Comparison of ENCODE assay signal across 9 cellular contexts in the genomic region with DNA sequence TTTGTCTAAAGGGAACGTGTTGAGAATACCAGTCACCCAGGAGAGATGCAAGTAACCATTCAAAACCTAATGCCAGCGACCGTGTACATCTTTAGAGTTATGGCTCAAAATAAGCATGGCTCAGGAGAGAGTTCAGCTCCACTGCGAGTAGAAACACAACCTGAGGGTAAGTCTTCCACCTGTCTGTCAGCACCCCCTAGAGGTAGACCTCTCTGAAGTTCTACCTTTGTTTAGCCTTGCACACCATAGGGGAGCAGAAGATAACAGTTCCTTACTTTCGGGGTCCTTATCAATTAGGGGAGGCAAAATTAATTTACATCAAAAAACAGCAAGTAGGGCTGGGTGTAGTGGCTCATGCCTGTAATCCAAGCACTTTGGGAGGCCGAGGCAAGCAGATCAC.
DNase-seq lines count a peak whose midpoint lies in the region; ATAC-seq, FAIRE-seq and TF ChIP-seq lines count a peak whose summit lies in the region.
"Had no signal": no experiment of that assay in that cellular context is flagged by ENCODE, and none has a peak within 500 bp of the region (broad histone marks: within the 10 kb centered on the region; RNA-seq: fewer than 3 reads in every experiment).

No MANE protein-coding gene starts in this region.

- no peak for FAIRE-seq in urothelium cell line (lab: Jason Lieb, UNC)

- no peak overlapping the region for H3K27ac Mint-ChIP-seq in activated naive CD8-positive, alpha-beta T cell treated with anti-CD3 and anti-CD28 coated beads, Interleukin-2, amount 10 ng/mL, durations not matched to agents 7 days and 5 days
- H3K27ac Mint-ChIP-seq in activated naive CD8-positive, alpha-beta T cell treated with anti-CD3 and anti-CD28 coated beads for 36 hours, result no peak overlapping the region
- H3K27ac Mint-ChIP-seq: activated B cell treated with CpG ODN at 0.5 μM for 24 hours had no signal

- H3K4me3 Mint-ChIP-seq in activated naive CD8-positive, alpha-beta T cell treated with anti-CD3 and anti-CD28 coated beads, Interleukin-2, amount 10 ng/mL, durations not matched to agents 7 days and 5 days, result no peak overlapping the region
- no peak overlapping the region for H3K4me3 Mint-ChIP-seq in activated naive CD8-positive, alpha-beta T cell treated with anti-CD3 and anti-CD28 coated beads for 36 hours
- H3K4me3 Mint-ChIP-seq: activated B cell treated with CpG ODN at 0.5 μM for 24 hours had no signal

- peak; percentile 53 for TF ChIP-seq CTCF in epithelial cell of esophagus (IDR thresholded peaks at IDR 0.05; ENCODE audit: insufficient read depth, low read depth, low read length, missing control alignments)

- POLR2A ChIA-PET in activated naive CD8-positive, alpha-beta T cell treated with anti-CD3 and anti-CD28 coated beads, Interleukin-2, amount 10 ng/mL, durations not matched to agents 7 days and 5 days (lab: Charles Lee), result no interaction called here

- no peak for DNase-seq in activated naive CD8-positive, alpha-beta T cell treated with anti-CD3 and anti-CD28 coated beads, Interleukin-2, amount 10 ng/mL, durations not matched to agents 7 days and 5 days
- no peak for DNase-seq in activated naive CD8-positive, alpha-beta T cell treated with anti-CD3 and anti-CD28 coated beads for 36 hours
- DNase-seq in NCI-H460 (ENCODE audit: extremely low read depth, low read depth), result peak; percentile 17
- peak; percentile 55 for DNase-seq in epithelial cell of esophagus (ENCODE audit: low read depth)
- peak; percentile 28 for DNase-seq in urothelium cell line (ENCODE audit: low spot score)
- DNase-seq in ureter (ENCODE audit: low spot score), result no peak
- no peak for DNase-seq in kidney glomerular epithelial cell (lab: John Stamatoyannopoulos, UW)
- no peak for DNase-seq in activated CD4-positive, CD25-positive, alpha-beta regulatory T cell treated with anti-CD3 and anti-CD28 coated beads, Interleukin-2, amount 50 U/mL, for 72 hours
- DNase-seq: activated B cell treated with CpG ODN at 0.5 μM for 24 hours had no signal

- peaks cover 4% of the 10 kb centered on the region for H3K4me1 Mint-ChIP-seq in activated naive CD8-positive, alpha-beta T cell treated with anti-CD3 and anti-CD28 coated beads, Interleukin-2, amount 10 ng/mL, durations not matched to agents 7 days and 5 days
- H3K4me1 Mint-ChIP-seq in activated naive CD8-positive, alpha-beta T cell treated with anti-CD3 and anti-CD28 coated beads for 36 hours, result peaks cover 3% of the 10 kb centered on the region
- H3K4me1 Mint-ChIP-seq: activated B cell treated with CpG ODN at 0.5 μM for 24 hours had no signal

- ATAC-seq in activated naive CD8-positive, alpha-beta T cell treated with anti-CD3 and anti-CD28 coated beads, Interleukin-2, amount 10 ng/mL, durations not matched to agents 7 days and 5 days (ENCODE audit: low read depth), result peak; percentile 87

- no peaks in the 10 kb centered on the region for H3K36me3 Mint-ChIP-seq in activated naive CD8-positive, alpha-beta T cell treated with anti-CD3 and anti-CD28 coated beads, Interleukin-2, amount 10 ng/mL, durations not matched to agents 7 days and 5 days
- H3K36me3 Mint-ChIP-seq in activated naive CD8-positive, alpha-beta T cell treated with anti-CD3 and anti-CD28 coated beads for 36 hours, result no peaks in the 10 kb centered on the region

- H3K27me3 Mint-ChIP-seq in activated naive CD8-positive, alpha-beta T cell treated with anti-CD3 and anti-CD28 coated beads, Interleukin-2, amount 10 ng/mL, durations not matched to agents 7 days and 5 days, result peaks cover 3% of the 10 kb centered on the region
- H3K27me3 Mint-ChIP-seq in activated naive CD8-positive, alpha-beta T cell treated with anti-CD3 and anti-CD28 coated beads for 36 hours, result peaks cover 4% of the 10 kb centered on the region

- H3K4me3 ChIP-seq in epithelial cell of esophagus (ENCODE audit: low read length), result no peak overlapping the region

- H3K9me3 Mint-ChIP-seq in activated naive CD8-positive, alpha-beta T cell treated with anti-CD3 and anti-CD28 coated beads, Interleukin-2, amount 10 ng/mL, durations not matched to agents 7 days and 5 days, result no peaks in the 10 kb centered on the region
- no peaks in the 10 kb centered on the region for H3K9me3 Mint-ChIP-seq in activated naive CD8-positive, alpha-beta T cell treated with anti-CD3 and anti-CD28 coated beads for 36 hours
- H3K9me3 Mint-ChIP-seq: activated B cell treated with CpG ODN at 0.5 μM for 24 hours had no signal

Comparison
In these comparisons a context has a peak if more than half of its experiments do, and no peak if none do; other contexts are left out.
1. DNase-seq: peak in NCI-H460 (single experiment), epithelial cell of esophagus (single experiment) and urothelium cell line (single experiment); none in activated naive CD8-positive, alpha-beta T cell treated with anti-CD3 and anti-CD28 coated beads, Interleukin-2, amount 10 ng/mL, durations not matched to agents 7 days and 5 days (single experiment), activated naive CD8-positive, alpha-beta T cell treated with anti-CD3 and anti-CD28 coated beads for 36 hours (single experiment), ureter (single experiment), kidney glomerular epithelial cell (single experiment) and activated CD4-positive, CD25-positive, alpha-beta regulatory T cell treated with anti-CD3 and anti-CD28 coated beads, Interleukin-2, amount 50 U/mL, for 72 hours (single experiment).